In genomic region chr16:57575468-57576277, GRCh38 we compare ENCODE assay signal across 13 cellular contexts. TPM values are rescaled to one million over a fixed set of nuclear protein-coding genes. Genes with fewer than 3 reads are reported as not detected.
DNase-seq lines count a peak whose midpoint lies in the region; ATAC-seq and TF ChIP-seq lines count a peak whose summit lies in the region.
"Had no signal": no experiment of that assay in that cellular context is flagged by ENCODE, and none has a peak within 500 bp of the region (broad histone marks: within the 10 kb centered on the region; RNA-seq: fewer than 3 reads in every experiment).

No MANE protein-coding gene starts in this region.

- H3K27ac ChIP-seq in MM.1S (ENCODE audit: low read length): no peak overlapping the region
- H3K27ac ChIP-seq in PC-3 (ENCODE audit: low read length): no peak overlapping the region
- H3K27ac ChIP-seq: right lobe of liver, RWPE1 had no signal

- H3K4me3 ChIP-seq in Loucy (ENCODE audit: low read length, poor library complexity, severe bottlenecking): no peak overlapping the region
- no peak overlapping the region for H3K4me3 ChIP-seq in MM.1S (ENCODE audit: low read length)
- H3K4me3 ChIP-seq in PC-3 (ENCODE audit: low read length): no peak overlapping the region
- H3K4me3 ChIP-seq: HAP-1, right lobe of liver had no signal

- H3K4me3 Mint-ChIP-seq in activated T-cell treated with anti-CD3 and anti-CD28 coated beads, Interleukin-2, amount 50 U/mL, for 72 hours: no peak overlapping the region
- no peak overlapping the region for H3K4me3 Mint-ChIP-seq in activated T-cell treated with anti-CD3 and anti-CD28 coated beads, Interleukin-2, amount 50 U/mL, for 4 hours
- H3K4me3 Mint-ChIP-seq in immature natural killer cell (no peak overlapping the region), type B pancreatic cell (no peak overlapping the region)

- peak overlapping the region; percentile 86 for H3K27ac Mint-ChIP-seq in activated T-cell treated with anti-CD3 and anti-CD28 coated beads, Interleukin-2, amount 50 U/mL, for 72 hours
- H3K27ac Mint-ChIP-seq in immature natural killer cell: peak overlapping the region; percentile 90 to 99 (median 94)
- H3K27ac Mint-ChIP-seq in type B pancreatic cell: no peak overlapping the region

- no peak overlapping the region for H3K4me2 ChIP-seq in Loucy (ENCODE audit: low read depth, low read length, poor library complexity, severe bottlenecking)
- no peak overlapping the region for H3K4me2 ChIP-seq in MM.1S (ENCODE audit: low read depth, low read length)
- no peak overlapping the region for H3K4me2 ChIP-seq in PC-3 (ENCODE audit: low read length)
- H3K4me2 ChIP-seq: SK-N-SH had no signal

- no peaks in the 10 kb centered on the region for H3K9me2 ChIP-seq in Loucy (replicated peaks; ENCODE audit: low read depth, low read length)
- no peaks in the 10 kb centered on the region for H3K9me2 ChIP-seq in MM.1S (replicated peaks; ENCODE audit: insufficient read depth, low read length)
- H3K9me2 ChIP-seq in PC-3 (replicated peaks; ENCODE audit: low read length): no peaks in the 10 kb centered on the region
- H3K9me2 ChIP-seq: SK-N-SH had no signal

- H3K4me1 ChIP-seq in Loucy (ENCODE audit: insufficient read depth, low read length, poor library complexity, severe bottlenecking): peaks cover 30% of the 10 kb centered on the region
- H3K4me1 ChIP-seq in MM.1S (ENCODE audit: low read length): 0 out of 2 replicates have a peak, but pooled peaks cover 3% of the 10 kb centered on the region
- H3K4me1 ChIP-seq in PC-3 (ENCODE audit: insufficient read depth, low read length): no peaks in the 10 kb centered on the region
- H3K4me1 ChIP-seq: HAP-1, right lobe of liver had no signal

- peak overlapping the region; percentile 68 for H3K9ac ChIP-seq in Loucy (ENCODE audit: low read depth, low read length, poor library complexity, severe bottlenecking)
- H3K9ac ChIP-seq in MM.1S (ENCODE audit: low read length): no peak overlapping the region
- H3K9ac ChIP-seq in PC-3 (ENCODE audit: low read length): no peak overlapping the region
- H3K9ac ChIP-seq: SK-N-SH had no signal

- peaks cover 0 to 4% of the 10 kb centered on the region in 2 donors for H3K36me3 Mint-ChIP-seq in activated T-cell treated with anti-CD3 and anti-CD28 coated beads, Interleukin-2, amount 50 U/mL, for 72 hours (ENCODE audit: insufficient read depth in 2 of 2)
- H3K36me3 Mint-ChIP-seq in activated T-cell treated with anti-CD3 and anti-CD28 coated beads, Interleukin-2, amount 50 U/mL, for 4 hours (ENCODE audit: insufficient read depth): no peaks in the 10 kb centered on the region
- H3K36me3 Mint-ChIP-seq in immature natural killer cell (peaks cover 8 to 21% (median 17%) of the 10 kb centered on the region in 3 donors), type B pancreatic cell (no peaks in the 10 kb centered on the region)

- no peaks in the 10 kb centered on the region for H4K20me1 ChIP-seq in Loucy (ENCODE audit: insufficient read depth, low read length, poor library complexity, severe bottlenecking)
- no peaks in the 10 kb centered on the region for H4K20me1 ChIP-seq in MM.1S (ENCODE audit: insufficient read depth, low read length)
- H4K20me1 ChIP-seq in PC-3 (ENCODE audit: low read length): no peaks in the 10 kb centered on the region

- H3K79me2 ChIP-seq in Loucy (ENCODE audit: insufficient read depth, low read length): no peaks in the 10 kb centered on the region
- H3K79me2 ChIP-seq in MM.1S (ENCODE audit: low read length): no peaks in the 10 kb centered on the region
- H3K79me2 ChIP-seq in PC-3 (ENCODE audit: low read length): no peaks in the 10 kb centered on the region

- H3K27me3 Mint-ChIP-seq in activated T-cell treated with anti-CD3 and anti-CD28 coated beads, Interleukin-2, amount 50 U/mL, for 72 hours (ENCODE audit: low read depth): no peaks in the 10 kb centered on the region
- no peaks in the 10 kb centered on the region for H3K27me3 Mint-ChIP-seq in activated T-cell treated with anti-CD3 and anti-CD28 coated beads, Interleukin-2, amount 50 U/mL, for 4 hours (ENCODE audit: low read depth)
- H3K27me3 Mint-ChIP-seq in immature natural killer cell (ENCODE audit: low read depth in 3 of 3) (peaks cover 9 to 16% (median 11%) of the 10 kb centered on the region in 3 donors), type B pancreatic cell (peaks cover 13% of the 10 kb centered on the region)
- H3K27me3 Mint-ChIP-seq: naive thymus-derived CD8-positive, alpha-beta T cell had no signal

- no peak for DNase-seq in activated T-cell treated with anti-CD3 and anti-CD28 coated beads, Interleukin-2, amount 50 U/mL, for 72 hours
- no peak for DNase-seq in activated T-cell treated with anti-CD3 and anti-CD28 coated beads, Interleukin-2, amount 50 U/mL, for 4 hours
- DNase-seq in immature natural killer cell: no peak
- peak; percentile 64 for DNase-seq in type B pancreatic cell (ENCODE audit: extremely low spot score, unreplicated experiment)
- no peak for DNase-seq in MM.1S
- no peak for DNase-seq in PC-3
- DNase-seq: cortex of kidney had no signal

- H3K36me3 ChIP-seq in Loucy (ENCODE audit: insufficient read depth, low read length) (no peaks in the 10 kb centered on the region), MM.1S (replicated peaks; ENCODE audit: insufficient read depth, low read length) (no peaks in the 10 kb centered on the region), PC-3 (ENCODE audit: low read depth, low read length) (no peaks in the 10 kb centered on the region; the same call in 1 of the 2 replicates)
- H3K36me3 ChIP-seq: HAP-1, right lobe of liver had no signal

- no peaks in the 10 kb centered on the region for H3K9me3 ChIP-seq in Loucy (ENCODE audit: insufficient read depth, low read depth, low read length)
- H3K9me3 ChIP-seq in MM.1S (replicated peaks; ENCODE audit: insufficient read depth, low read length): no peaks in the 10 kb centered on the region
- no peaks in the 10 kb centered on the region for H3K9me3 ChIP-seq in PC-3 (ENCODE audit: low read length)
- H3K9me3 ChIP-seq: HAP-1, right lobe of liver, SK-N-SH had no signal

- POLR2A ChIA-PET in PC-3 (lab: Charles Lee; ENCODE audit: unreplicated experiment): no interaction called here

- H3K4me1 Mint-ChIP-seq in activated T-cell treated with anti-CD3 and anti-CD28 coated beads, Interleukin-2, amount 50 U/mL, for 72 hours (ENCODE audit: low read depth): peaks cover 51% of the 10 kb centered on the region
- peaks cover 42% of the 10 kb centered on the region for H3K4me1 Mint-ChIP-seq in activated T-cell treated with anti-CD3 and anti-CD28 coated beads, Interleukin-2, amount 50 U/mL, for 4 hours (ENCODE audit: low read depth)
- peaks cover 47 to 50% of the 10 kb centered on the region in 2 donors for H3K4me1 Mint-ChIP-seq in immature natural killer cell
- H3K4me1 Mint-ChIP-seq in type B pancreatic cell (ENCODE audit: unreplicated experiment): peaks cover 16% of the 10 kb centered on the region

- H2AFZ ChIP-seq in Loucy (ENCODE audit: low read length): no peak overlapping the region
- no peak overlapping the region for H2AFZ ChIP-seq in MM.1S (ENCODE audit: low read length)
- H2AFZ ChIP-seq in PC-3 (ENCODE audit: low read length): no peak overlapping the region

- H3F3A ChIP-seq in Loucy (ENCODE audit: low read depth) (peaks cover 10% of the 10 kb centered on the region), MM.1S (ENCODE audit: insufficient read depth, low read length) (no peaks in the 10 kb centered on the region), PC-3 (ENCODE audit: low read length, unreplicated experiment) (no peaks in the 10 kb centered on the region)

- no peak for TF ChIP-seq CTCF in Loucy (conservative IDR thresholded peaks at IDR 0.05; ENCODE audit: low read length)
- TF ChIP-seq CTCF in type B pancreatic cell (conservative IDR thresholded peaks at IDR 0.05): no peak
- no peak for TF ChIP-seq CTCF in MM.1S (IDR thresholded peaks at IDR 0.05; ENCODE audit: low read length)
- no peak for TF ChIP-seq CTCF in PC-3 (conservative IDR thresholded peaks at IDR 0.05; ENCODE audit: low read depth, low read length)

- intact Hi-C loops in PC-3 (cut with micrococcal nuclease): loop anchor here (1.0 to 5.0 kb wide), 4 partner anchors 15 to 427 kb away; partner anchors contain the start of genes USB1 and ZNF319

- H3K27me3 ChIP-seq in Loucy (ENCODE audit: insufficient read depth, low read length, poor library complexity, severe bottlenecking): no peaks in the 10 kb centered on the region
- H3K27me3 ChIP-seq in MM.1S (replicated peaks; ENCODE audit: insufficient read depth, low read length): no peaks in the 10 kb centered on the region
- no peaks in the 10 kb centered on the region for H3K27me3 ChIP-seq in PC-3 (ENCODE audit: low read length)
- H3K27me3 ChIP-seq: right lobe of liver had no signal

- BruUV-seq in PC-3 (replicated peaks; lab: Mats Ljungman, UMichigan): no TSS peak

- no peaks in the 10 kb centered on the region for H3K9me3 Mint-ChIP-seq in activated T-cell treated with anti-CD3 and anti-CD28 coated beads, Interleukin-2, amount 50 U/mL, for 72 hours
- H3K9me3 Mint-ChIP-seq in activated T-cell treated with anti-CD3 and anti-CD28 coated beads, Interleukin-2, amount 50 U/mL, for 4 hours: no peaks in the 10 kb centered on the region
- H3K9me3 Mint-ChIP-seq in immature natural killer cell: peaks cover 0 to 1% (median 0%) of the 10 kb centered on the region in 6 donors
- H3K9me3 Mint-ChIP-seq in type B pancreatic cell: no peaks in the 10 kb centered on the region
- H3K9me3 Mint-ChIP-seq: naive thymus-derived CD8-positive, alpha-beta T cell had no signal

- ATAC-seq in activated T-cell treated with anti-CD3 and anti-CD28 coated beads, Interleukin-2, amount 50 U/mL, for 72 hours (replicated peaks in 1 of 2): no peak
- ATAC-seq in activated T-cell treated with anti-CD3 and anti-CD28 coated beads, Interleukin-2, amount 50 U/mL, for 4 hours: no peak
- no peak for ATAC-seq in PC-3

- CTCF ChIA-PET in PC-3 (lab: Charles Lee): interaction anchor here (0.7 to 1.2 kb wide), 3 partner anchors 15 to 1189 kb away, joined by 4 to 5 read pairs (median 4); no protein-coding TSS in a partner anchor

RNA-seq across cellular contexts. Expression of gene ADGRG5, which starts 33.2 kb away (rescaled TPM):
- 1 to 10 TPM; 3.9 to 9.3 TPM for total RNA-seq in activated T-cell treated with anti-CD3 and anti-CD28 coated beads, Interleukin-2, amount 50 U/mL, for 72 hours
- total RNA-seq in activated T-cell treated with anti-CD3 and anti-CD28 coated beads, Interleukin-2, amount 50 U/mL, for 4 hours: 1 to 10 TPM; 1.7 to 6.7 (median 6.5) TPM
- polyA plus RNA-seq in immature natural killer cell: 100 to 1,000 TPM in 1 of 3 donors, 10 to 100 TPM in 2; 43.2 to 124 (median 77.4) TPM
- total RNA-seq in type B pancreatic cell (ENCODE audit: low replicate concordance) (0.82 and 1.7 TPM in 2 replicates), PC-3 (2014; rRNA removed) (not detected in 2 replicates)

RNA-seq across cellular contexts. Expression of gene CCDC102A, which starts 39.3 kb away (rescaled TPM):
- total RNA-seq in activated T-cell treated with anti-CD3 and anti-CD28 coated beads, Interleukin-2, amount 50 U/mL, for 72 hours: 10 to 100 TPM in 1 of 2 donors, 1 to 10 TPM in 1; 8.1 to 14.6 TPM
- 1 to 10 TPM; 4.6 to 8.9 (median 6.9) TPM for total RNA-seq in activated T-cell treated with anti-CD3 and anti-CD28 coated beads, Interleukin-2, amount 50 U/mL, for 4 hours
- polyA plus RNA-seq in immature natural killer cell: 10 to 100 TPM in 2 of 3 donors, 1 to 10 TPM in 1; 8.8 to 26.4 (median 13.9) TPM
- total RNA-seq in type B pancreatic cell (ENCODE audit: low replicate concordance) (6.9 and 14.4 TPM in 2 replicates), PC-3 (2014; rRNA removed) (12.7 and 13.9 TPM in 2 replicates)

RNA-seq across cellular contexts. Expression of gene ADGRG1, which starts 52.8 kb away (rescaled TPM):
- 10 to 100 TPM in 1 of 2 donors, 1 to 10 TPM in 1; 9.0 to 21.3 TPM for total RNA-seq in activated T-cell treated with anti-CD3 and anti-CD28 coated beads, Interleukin-2, amount 50 U/mL, for 72 hours
- total RNA-seq in activated T-cell treated with anti-CD3 and anti-CD28 coated beads, Interleukin-2, amount 50 U/mL, for 4 hours: 10 to 100 TPM in 1 of 3 donors, 1 to 10 TPM in 2; 3.6 to 11.9 (median 6.7) TPM
- 100 to 1,000 TPM; 218 to 784 (median 395) TPM for polyA plus RNA-seq in immature natural killer cell
- total RNA-seq in type B pancreatic cell (ENCODE audit: low replicate concordance) (41.1 and 61.0 TPM in 2 replicates), PC-3 (2014; rRNA removed) (33.7 and 41.5 TPM in 2 replicates)
